In the genomic region with DNA sequence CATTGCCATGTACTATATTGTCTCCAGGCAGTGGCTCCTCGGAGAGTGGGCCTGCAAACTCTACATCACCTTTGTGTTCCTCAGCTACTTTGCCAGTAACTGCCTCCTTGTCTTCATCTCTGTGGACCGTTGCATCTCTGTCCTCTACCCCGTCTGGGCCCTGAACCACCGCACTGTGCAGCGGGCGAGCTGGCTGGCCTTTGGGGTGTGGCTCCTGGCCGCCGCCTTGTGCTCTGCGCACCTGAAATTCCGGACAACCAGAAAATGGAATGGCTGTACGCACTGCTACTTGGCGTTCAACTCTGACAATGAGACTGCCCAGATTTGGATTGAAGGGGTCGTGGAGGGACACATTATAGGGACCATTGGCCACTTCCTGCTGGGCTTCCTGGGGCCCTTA, we compare ENCODE assay signal across 39 cellular contexts. TPM values are rescaled to one million over a fixed set of nuclear protein-coding genes. Genes with fewer than 3 reads are reported as not detected.
"Had no signal": no experiment of that assay in that cellular context is flagged by ENCODE, and none has a peak within 500 bp of the region (broad histone marks: within the 10 kb centered on the region; RNA-seq: fewer than 3 reads in every experiment).

No MANE protein-coding gene starts in this region.

- DNase-seq: Karpas-422, Kasumi-1, MG63, MM.1S, MV-4-11, NCI-H1048, NCI-H1092, NCI-H1092 treated with DMSO at 0.1 percent for 48 hours, NCI-H1105, NCI-H1105 treated with DMSO at 0.1 percent for 48 hours, NCI-H1417, NCI-H1417 treated with DMSO at 0.1 percent for 48 hours, NCI-H1436, NCI-H1436 treated with DMSO at 0.1 percent for 48 hours, NCI-H146, NCI-H1694, NCI-H1694 treated with DMSO at 0.1 percent for 48 hours, NCI-H187, NCI-H187 treated with DMSO at 0.1 percent for 48 hours, NCI-H1930, NCI-H2029, NCI-H2029 treated with DMSO at 0.1 percent for 48 hours, NCI-H2081, NCI-H2081 treated with DMSO at 0.1 percent for 48 hours, NCI-H2107, NCI-H2171, NCI-H2171 treated with DMSO at 0.1 percent for 48 hours, NCI-H2227 treated with DMSO at 0.1 percent for 48 hours, NCI-H226, NCI-H345, NCI-H446, NCI-H446 treated with DMSO at 0.1 percent for 48 hours, NCI-H510A, NCI-H510A treated with DMSO at 0.1 percent for 48 hours had no signal

- H3K27ac ChIP-seq: KMS-11 had no signal

- H3K36me3 ChIP-seq: MG63 had no signal

- H3K4me3 ChIP-seq: MG63 had no signal

- H3K9ac ChIP-seq: KMS-11 had no signal

- H3K4me2 ChIP-seq: KMS-11 had no signal

RNA-seq across cellular contexts. Expression of a gene that starts 0.6 kb away (rescaled TPM):
- total RNA-seq: LHCN-M2, M059J, MCF 10A, NCI-H460 had no signal

RNA-seq across cellular contexts. Expression of a gene that starts 19.3 kb away (rescaled TPM):
- total RNA-seq: LHCN-M2, M059J, MCF 10A, NCI-H460 had no signal

RNA-seq across cellular contexts. Expression of a gene that starts 52.7 kb away (rescaled TPM):
- total RNA-seq: LHCN-M2, M059J had no signal
